ENCODE assay signal across 19 cellular contexts in the genomic region with DNA sequence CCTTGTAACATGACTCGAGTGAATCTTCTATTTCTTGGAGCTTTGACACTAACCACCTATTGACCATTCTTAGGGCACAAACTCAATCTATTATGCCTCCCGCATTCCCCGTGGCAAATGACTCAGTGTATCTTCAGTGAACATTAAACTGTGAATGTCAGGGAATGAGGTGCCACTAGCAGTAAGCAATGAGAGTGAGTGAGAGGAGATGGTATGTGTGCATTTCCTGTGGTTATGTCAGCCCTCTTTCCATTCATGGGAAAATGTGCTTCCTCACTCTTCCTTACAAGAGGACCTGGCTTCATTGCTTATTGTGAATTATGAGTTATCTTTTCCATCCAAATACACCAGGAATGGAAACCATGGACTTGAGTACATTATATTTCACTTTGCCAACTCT.
DNase-seq lines count a peak whose midpoint lies in the region; ATAC-seq, FAIRE-seq and TF ChIP-seq lines count a peak whose summit lies in the region.
"Had no signal": no experiment of that assay in that cellular context is flagged by ENCODE, and none has a peak within 500 bp of the region (broad histone marks: within the 10 kb centered on the region; RNA-seq: fewer than 3 reads in every experiment).

No MANE protein-coding gene starts in this region.

- no peaks in the 10 kb centered on the region for H3K9me3 Mint-ChIP-seq in activated CD8-positive, alpha-beta T cell treated with anti-CD3 and anti-CD28 coated beads, Interleukin-2, amount 10 ng/mL, durations not matched to agents 7 days and 5 days (ENCODE audit: insufficient read depth)
- H3K9me3 Mint-ChIP-seq: activated naive CD8-positive, alpha-beta T cell treated with anti-CD3 and anti-CD28 coated beads for 36 hours; stimulated activated effector memory CD8-positive, alpha-beta T cell treated with anti-CD3 and anti-CD28 coated beads, Interleukin-12 subunit alpha, Interleukin-12 subunit beta, amount 100 ng/mL, for 72 hours had no signal

- DNase-seq in AG08395 (ENCODE audit: low spot score) = peak; percentile 89
- DNase-seq in HS-5 (ENCODE audit: low read depth) = peak; percentile 86
- peak; percentile 72 for DNase-seq in astrocyte of the hippocampus (ENCODE audit: low read depth, low spot score)
- peak; percentile 76 for DNase-seq in kidney epithelial cell (ENCODE audit: low read depth)
- DNase-seq in activated CD8-positive, alpha-beta T cell treated with anti-CD3 and anti-CD28 coated beads, Interleukin-2, amount 10 ng/mL, durations not matched to agents 7 days and 5 days = no peak
- no peak for DNase-seq in LoVo (ENCODE audit: low spot score)
- DNase-seq in small intestine = no peak
- DNase-seq: activated naive CD8-positive, alpha-beta T cell treated with anti-CD3 and anti-CD28 coated beads for 36 hours; C1 segment of cervical spinal cord; dermis blood vessel endothelial cell; gastrocnemius medialis; left cardiac atrium; naive thymus-derived CD8-positive, alpha-beta T cell; NCI-H1105 treated with DMSO at 0.1 percent for 48 hours; NCI-H524; stimulated activated CD4-positive, alpha-beta T cell treated with anti-CD3 and anti-CD28 coated beads, Interleukin-4, amount 100 ng/mL, for 1 hour had no signal

- no peak overlapping the region for H3K4me3 ChIP-seq in kidney epithelial cell (ENCODE audit: low read depth, low read length)
- H3K4me3 ChIP-seq in small intestine (ENCODE audit: low read depth in 1 of 2, low read length in 2 of 2) = no peak overlapping the region
- H3K4me3 ChIP-seq: gastrocnemius medialis had no signal

- POLR2A ChIA-PET in activated CD8-positive, alpha-beta T cell treated with anti-CD3 and anti-CD28 coated beads, Interleukin-2, amount 10 ng/mL, durations not matched to agents 7 days and 5 days (lab: Charles Lee) = no interaction called here

- no peaks in the 10 kb centered on the region for H3K9me3 ChIP-seq in small intestine (ENCODE audit: control insufficient read depth, low read depth)
- H3K9me3 ChIP-seq: gastrocnemius medialis had no signal

- H3K27me3 Mint-ChIP-seq in activated CD8-positive, alpha-beta T cell treated with anti-CD3 and anti-CD28 coated beads, Interleukin-2, amount 10 ng/mL, durations not matched to agents 7 days and 5 days (ENCODE audit: low read depth) = no peaks in the 10 kb centered on the region

- H3K4me1 Mint-ChIP-seq in activated CD8-positive, alpha-beta T cell treated with anti-CD3 and anti-CD28 coated beads, Interleukin-2, amount 10 ng/mL, durations not matched to agents 7 days and 5 days (ENCODE audit: low read depth) = no peaks in the 10 kb centered on the region
- H3K4me1 Mint-ChIP-seq: activated naive CD8-positive, alpha-beta T cell treated with anti-CD3 and anti-CD28 coated beads for 36 hours; naive thymus-derived CD8-positive, alpha-beta T cell; stimulated activated effector memory CD8-positive, alpha-beta T cell treated with anti-CD3 and anti-CD28 coated beads, Interleukin-12 subunit alpha, Interleukin-12 subunit beta, amount 100 ng/mL, for 72 hours had no signal

- FAIRE-seq in small intestine (lab: Jason Lieb, UNC) = no peak
- FAIRE-seq: TTC549 had no signal

- H3K36me3 ChIP-seq in kidney epithelial cell (ENCODE audit: control insufficient read depth, insufficient read depth, low read length) (no peaks in the 10 kb centered on the region), small intestine (ENCODE audit: control insufficient read depth in 2 of 2, insufficient read depth in 2 of 2, low read length in 2 of 2) (no peaks in the 10 kb centered on the region)
- H3K36me3 ChIP-seq: gastrocnemius medialis had no signal

- H3K4me3 Mint-ChIP-seq in activated CD8-positive, alpha-beta T cell treated with anti-CD3 and anti-CD28 coated beads, Interleukin-2, amount 10 ng/mL, durations not matched to agents 7 days and 5 days = no peak overlapping the region
- H3K4me3 Mint-ChIP-seq: activated naive CD8-positive, alpha-beta T cell treated with anti-CD3 and anti-CD28 coated beads for 36 hours; naive thymus-derived CD8-positive, alpha-beta T cell; stimulated activated effector memory CD8-positive, alpha-beta T cell treated with anti-CD3 and anti-CD28 coated beads, Interleukin-12 subunit alpha, Interleukin-12 subunit beta, amount 100 ng/mL, for 72 hours had no signal

- no peaks in the 10 kb centered on the region for H3K27me3 ChIP-seq in kidney epithelial cell (ENCODE audit: control insufficient read depth, insufficient read depth, low read length)
- H3K27me3 ChIP-seq in small intestine (ENCODE audit: control insufficient read depth in 2 of 2, insufficient read depth in 2 of 2, low read length in 2 of 2) = no peaks in the 10 kb centered on the region
- H3K27me3 ChIP-seq: gastrocnemius medialis had no signal

- no peak for TF ChIP-seq CTCF in kidney epithelial cell (IDR thresholded peaks at IDR 0.05; ENCODE audit: insufficient read depth, low read length, poor library complexity, severe bottlenecking)

- H3K27ac Mint-ChIP-seq in activated CD8-positive, alpha-beta T cell treated with anti-CD3 and anti-CD28 coated beads, Interleukin-2, amount 10 ng/mL, durations not matched to agents 7 days and 5 days = no peak overlapping the region
- H3K27ac Mint-ChIP-seq: activated naive CD8-positive, alpha-beta T cell treated with anti-CD3 and anti-CD28 coated beads for 36 hours; naive thymus-derived CD8-positive, alpha-beta T cell; stimulated activated effector memory CD8-positive, alpha-beta T cell treated with anti-CD3 and anti-CD28 coated beads, Interleukin-12 subunit alpha, Interleukin-12 subunit beta, amount 100 ng/mL, for 72 hours had no signal

- CTCF ChIA-PET in activated CD8-positive, alpha-beta T cell treated with anti-CD3 and anti-CD28 coated beads, Interleukin-2, amount 10 ng/mL, durations not matched to agents 7 days and 5 days (lab: Charles Lee) = no interaction called here

- no peaks in the 10 kb centered on the region for H3K4me1 ChIP-seq in small intestine (ENCODE audit: control insufficient read depth in 2 of 2, insufficient read depth in 1 of 2, low read depth in 1 of 2, low read length in 1 of 2)
- H3K4me1 ChIP-seq: gastrocnemius medialis had no signal

- no peak for ATAC-seq in activated CD8-positive, alpha-beta T cell treated with anti-CD3 and anti-CD28 coated beads, Interleukin-2, amount 10 ng/mL, durations not matched to agents 7 days and 5 days
- ATAC-seq in GM18873 (IDR thresholded peaks at IDR 0.05; ENCODE audit: low FRiP score, unreplicated experiment) = no peak
- ATAC-seq: gastrocnemius medialis; left cardiac atrium; naive thymus-derived CD8-positive, alpha-beta T cell; stimulated activated effector memory CD8-positive, alpha-beta T cell treated with anti-CD3 and anti-CD28 coated beads, Interleukin-12 subunit alpha, Interleukin-12 subunit beta, amount 100 ng/mL, for 72 hours had no signal

- H3K36me3 Mint-ChIP-seq in activated CD8-positive, alpha-beta T cell treated with anti-CD3 and anti-CD28 coated beads, Interleukin-2, amount 10 ng/mL, durations not matched to agents 7 days and 5 days (ENCODE audit: low read depth) = no peaks in the 10 kb centered on the region
- H3K36me3 Mint-ChIP-seq: activated naive CD8-positive, alpha-beta T cell treated with anti-CD3 and anti-CD28 coated beads for 36 hours; naive thymus-derived CD8-positive, alpha-beta T cell; stimulated activated effector memory CD8-positive, alpha-beta T cell treated with anti-CD3 and anti-CD28 coated beads, Interleukin-12 subunit alpha, Interleukin-12 subunit beta, amount 100 ng/mL, for 72 hours had no signal

- 78 to 90% (median 85%) methylated on average over 3 of the region's 3 CpGs for WGBS in small intestine, 3 donors

- H3K27ac ChIP-seq in small intestine (ENCODE audit: low read depth in 1 of 2, low read length in 1 of 2) = no peak overlapping the region
- H3K27ac ChIP-seq: gastrocnemius medialis had no signal

Comparison
In these comparisons a context has a peak if more than half of its experiments do, and no peak if none do; other contexts are left out.
1. DNase-seq: peak in AG08395 (single experiment), HS-5 (single experiment), astrocyte of the hippocampus (single experiment) and kidney epithelial cell (single experiment); none in activated CD8-positive, alpha-beta T cell treated with anti-CD3 and anti-CD28 coated beads, Interleukin-2, amount 10 ng/mL, durations not matched to agents 7 days and 5 days (single experiment), LoVo (single experiment) and small intestine (single experiment).